19 cellular contexts compared by ENCODE assay signal in the genomic region with DNA sequence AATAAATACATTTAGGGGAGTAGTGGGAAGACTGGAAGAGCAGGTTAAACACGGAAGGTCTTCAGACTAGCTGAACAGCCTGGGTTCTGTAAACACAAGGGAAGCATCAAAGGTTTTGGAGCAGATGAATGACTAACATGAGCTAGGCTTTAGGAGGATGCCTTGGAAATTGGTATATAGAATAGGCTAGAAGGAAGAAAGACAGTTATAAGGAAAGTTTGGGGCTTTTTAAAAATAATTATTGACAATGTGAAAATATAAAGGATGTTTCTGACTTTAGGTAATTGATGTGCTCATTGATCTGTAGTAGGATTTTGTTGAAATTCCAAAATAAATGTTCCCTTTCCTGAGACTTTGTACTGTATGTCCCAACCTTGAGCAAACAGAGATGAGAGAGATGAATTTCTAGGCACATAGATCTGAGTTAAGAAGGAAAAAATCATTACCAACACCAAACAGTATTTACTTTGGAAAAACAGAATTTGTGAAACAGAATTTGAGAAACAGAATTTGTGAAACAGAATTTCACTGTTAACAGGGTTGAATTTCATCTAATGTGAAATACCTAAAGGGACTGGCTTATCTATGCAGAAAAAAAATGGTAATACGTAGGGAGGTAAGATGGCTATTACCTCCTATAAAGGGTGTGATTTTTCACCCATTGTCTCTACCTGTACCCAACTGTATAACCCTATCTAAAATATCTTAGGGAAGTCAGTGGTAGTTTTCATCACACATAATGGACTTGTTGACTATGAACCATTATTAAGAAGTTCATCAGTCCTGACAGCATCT. TPM values are rescaled to one million over a fixed set of nuclear protein-coding genes. Genes with fewer than 3 reads are reported as not detected.
DNase-seq lines count a peak whose midpoint lies in the region; ATAC-seq and TF ChIP-seq lines count a peak whose summit lies in the region.
"Had no signal": no experiment of that assay in that cellular context is flagged by ENCODE, and none has a peak within 500 bp of the region (broad histone marks: within the 10 kb centered on the region; RNA-seq: fewer than 3 reads in every experiment).

No MANE protein-coding gene starts in this region.

- TF ChIP-seq POLR2A in breast epithelium (IDR thresholded peaks at IDR 0.05), result no peak

- H3K4me1 Mint-ChIP-seq in central memory CD8-positive, alpha-beta T cell, result no peaks in the 10 kb centered on the region

- no peaks in the 10 kb centered on the region for H3K9me3 Mint-ChIP-seq in central memory CD8-positive, alpha-beta T cell

- peak overlapping the region in 1 of 2 donors; percentile 40 for H3K9ac ChIP-seq in liver (ENCODE audit: low read depth in 1 of 2, low read length in 2 of 2)
- H3K9ac ChIP-seq: GM23248 had no signal

- H3K36me3 ChIP-seq in breast epithelium (no peaks in the 10 kb centered on the region), liver (ENCODE audit: control insufficient read depth in 4 of 4, insufficient read depth in 3 of 4, low read depth in 1 of 4, low read length in 3 of 4) (peaks cover 0 to 3% (median 0%) of the 10 kb centered on the region in 4 donors)

- TF ChIP-seq CTCF in breast epithelium (IDR thresholded peaks at IDR 0.05) (no peak), liver (IDR thresholded peaks at IDR 0.05; ENCODE audit: low read depth, low read length, missing input control) (no peak)

- intact Hi-C loops in breast epithelium (cut with DNase I; ENCODE audit: low total_unique reads), result no loop called here

- peak overlapping the region; percentile 1 for H3K27ac Mint-ChIP-seq in central memory CD8-positive, alpha-beta T cell (ENCODE audit: low read depth)

- H3K9me3 ChIP-seq in breast epithelium, result no peaks in the 10 kb centered on the region
- no peaks in the 10 kb centered on the region for H3K9me3 ChIP-seq in liver (ENCODE audit: control insufficient read depth in 4 of 4, low read length in 3 of 4)
- H3K9me3 ChIP-seq: A549, Peyer's patch had no signal

- H3K27me3 ChIP-seq in breast epithelium (no peaks in the 10 kb centered on the region), liver (ENCODE audit: control insufficient read depth in 4 of 4, insufficient read depth in 4 of 4, low read length in 3 of 4) (no peaks in the 10 kb centered on the region)
- H3K27me3 ChIP-seq: Peyer's patch had no signal

- in situ Hi-C loops in T47D (cut with HindIII; ENCODE audit: low pct_unique_long_range_greater_than_20kb, low sequenced_read_pairs), result no loop called here

- 39% methylated on average over 2 of the region's 2 CpGs for WGBS in liver

- H3K36me3 Mint-ChIP-seq in central memory CD8-positive, alpha-beta T cell (ENCODE audit: insufficient read depth), result peaks cover 25% of the 10 kb centered on the region

- H3K4me3 Mint-ChIP-seq in central memory CD8-positive, alpha-beta T cell, result no peak overlapping the region

- no peaks in the 10 kb centered on the region for H3K4me1 ChIP-seq in breast epithelium
- peaks cover 11 to 51% (median 43%) of the 10 kb centered on the region in 4 donors for H3K4me1 ChIP-seq in liver (ENCODE audit: control insufficient read depth in 4 of 4, insufficient read depth in 4 of 4, low read length in 3 of 4)
- H3K4me1 ChIP-seq: A549, Peyer's patch had no signal

- H3K4me3 ChIP-seq in breast epithelium (no peak overlapping the region), liver (ENCODE audit: low read depth in 1 of 3, low read length in 3 of 3) (peak overlapping the region in 2 of 3 donors; percentile 14 to 35)
- H3K4me3 ChIP-seq: A549, GM23248, Peyer's patch had no signal

- H3K27ac ChIP-seq in breast epithelium (no peak overlapping the region), liver (ENCODE audit: low read depth in 1 of 2, low read length in 2 of 2) (peak overlapping the region; percentile 67 to 70)
- H3K27ac ChIP-seq: A549, C4-2B, GM23248, Peyer's patch had no signal

- ATAC-seq in central memory CD8-positive, alpha-beta T cell (replicated peaks; ENCODE audit: extremely low read depth, poor library complexity, severe bottlenecking), result no peak
- ATAC-seq in HG03196 (IDR thresholded peaks at IDR 0.05; ENCODE audit: unreplicated experiment), result no peak
- ATAC-seq: A549, HCT116 had no signal

- peak; percentile 56 to 78 for DNase-seq in T47D (ENCODE audit: low read depth in 1 of 2, low spot score in 1 of 2)
- DNase-seq in breast epithelium (ENCODE audit: low spot score in 2 of 2), result no peak
- no peak for DNase-seq in central memory CD8-positive, alpha-beta T cell (ENCODE audit: low spot score in 2 of 2)
- DNase-seq in anterior cingulate cortex (lab: John Stamatoyannopoulos, UW), result no peak
- no peak for DNase-seq in kidney glomerular epithelial cell (lab: John Stamatoyannopoulos, UW)
- no peak for DNase-seq in NCI-H446 (lab: John Stamatoyannopoulos, UW)
- DNase-seq: DMS79, GM23248, KBM-7, NCI-H1092 treated with DMSO at 0.1 percent for 48 hours, NCI-H1694, NCI-H748 treated with DMSO at 0.1 percent for 48 hours, Peyer's patch, SHP77 treated with DMSO at 0.1 percent for 48 hours had no signal

- no peaks in the 10 kb centered on the region for H3K27me3 Mint-ChIP-seq in central memory CD8-positive, alpha-beta T cell

- peak; percentile 37 to 54 for TF ChIP-seq RAD21 in liver (IDR thresholded peaks at IDR 0.05)

TF ChIP-seq in liver, 16 proteins besides CTCF, POLR2A, EP300 and RAD21:
- TF ChIP-seq HNF4G (IDR thresholded peaks at IDR 0.05), result peak; percentile 80
- TF ChIP-seq FOXA1 (IDR thresholded peaks at IDR 0.05), result peak; percentile 83
- peak; percentile 83 for TF ChIP-seq REST (IDR thresholded peaks at IDR 0.05)
- TF ChIP-seq NR2F2 (IDR thresholded peaks at IDR 0.05), result no peak
- TF ChIP-seq, protein P1, sequence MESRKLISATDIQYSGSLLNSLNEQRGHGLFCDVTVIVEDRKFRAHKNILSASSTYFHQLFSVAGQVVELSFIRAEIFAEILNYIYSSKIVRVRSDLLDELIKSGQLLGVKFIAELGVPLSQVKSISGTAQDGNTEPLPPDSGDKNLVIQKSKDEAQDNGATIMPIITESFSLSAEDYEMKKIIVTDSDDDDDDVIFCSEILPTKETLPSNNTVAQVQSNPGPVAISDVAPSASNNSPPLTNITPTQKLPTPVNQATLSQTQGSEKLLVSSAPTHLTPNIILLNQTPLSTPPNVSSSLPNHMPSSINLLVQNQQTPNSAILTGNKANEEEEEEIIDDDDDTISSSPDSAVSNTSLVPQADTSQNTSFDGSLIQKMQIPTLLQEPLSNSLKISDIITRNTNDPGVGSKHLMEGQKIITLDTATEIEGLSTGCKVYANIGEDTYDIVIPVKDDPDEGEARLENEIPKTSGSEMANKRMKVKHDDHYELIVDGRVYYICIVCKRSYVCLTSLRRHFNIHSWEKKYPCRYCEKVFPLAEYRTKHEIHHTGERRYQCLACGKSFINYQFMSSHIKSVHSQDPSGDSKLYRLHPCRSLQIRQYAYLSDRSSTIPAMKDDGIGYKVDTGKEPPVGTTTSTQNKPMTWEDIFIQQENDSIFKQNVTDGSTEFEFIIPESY (IDR thresholded peaks at IDR 0.05), result peak; percentile 87
- peak; percentile 65 to 78 for TF ChIP-seq RXRA (IDR thresholded peaks at IDR 0.05)
- TF ChIP-seq HNF4A (conservative IDR thresholded peaks at IDR 0.05), result peak; percentile 95 to 96
- peak; percentile 86 for TF ChIP-seq SP1 (IDR thresholded peaks at IDR 0.05)
- TF ChIP-seq JUND (IDR thresholded peaks at IDR 0.05), result peak; percentile 78 to 86
- TF ChIP-seq ATF3 (IDR thresholded peaks at IDR 0.05), result peak; percentile 40
- TF ChIP-seq GABPA (IDR thresholded peaks at IDR 0.05 in 1 of 2, conservative IDR thresholded peaks at IDR 0.05 in 1 of 2), result no peak
- TF ChIP-seq TAF1 (conservative IDR thresholded peaks at IDR 0.05), result no peak
- TF ChIP-seq FOXA2 (IDR thresholded peaks at IDR 0.05), result peak; percentile 90
- peak; percentile 52 for TF ChIP-seq YY1 (IDR thresholded peaks at IDR 0.05)
- TF ChIP-seq, protein P2, sequence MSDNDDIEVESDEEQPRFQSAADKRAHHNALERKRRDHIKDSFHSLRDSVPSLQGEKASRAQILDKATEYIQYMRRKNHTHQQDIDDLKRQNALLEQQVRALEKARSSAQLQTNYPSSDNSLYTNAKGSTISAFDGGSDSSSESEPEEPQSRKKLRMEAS (IDR thresholded peaks at IDR 0.05), result peak; percentile 72
- no peak for TF ChIP-seq EGR1 (IDR thresholded peaks at IDR 0.05; ENCODE audit: low read depth in 2 of 2)

RNA-seq across cellular contexts. Expression of gene SKP2, which starts 28.8 kb away (rescaled TPM):
- 10 to 100 TPM in 1 of 3 donors, 1 to 10 TPM in 2; 9.1 to 11.1 (median 9.2) TPM for total RNA-seq in breast epithelium
- 10 to 100 TPM; 25.4 to 28.2 TPM for total RNA-seq in liver
- polyA plus RNA-seq in liver, result 1 to 10 TPM; 4.6 to 5.4 TPM

RNA-seq across cellular contexts. Expression of gene LMBRD2, which starts 29.1 kb away (rescaled TPM):
- total RNA-seq in breast epithelium (10 to 100 TPM; 11.0 to 19.3 (median 13.1) TPM), liver (10 to 100 TPM; 12.9 to 20.5 TPM)
- 1 to 10 TPM; 3.8 to 5.4 TPM for polyA plus RNA-seq in liver

Comparison
In these comparisons a context has a peak if more than half of its experiments do, and no peak if none do; other contexts are left out.
1. DNase-seq: peak in T47D (2 of 2); none in breast epithelium (0 of 2), central memory CD8-positive, alpha-beta T cell (0 of 2), anterior cingulate cortex (0 of 58), kidney glomerular epithelial cell (single experiment) and NCI-H446 (0 of 2).
2. H3K27ac ChIP-seq: peak in liver (2 of 2); none in breast epithelium (0 of 2).
3. H3K4me3 ChIP-seq: peak in liver (2 of 3); none in breast epithelium (0 of 3).